In genomic region chr7:80584778-80585177, GRCh38 we compare ENCODE assay signal across 1 cellular context.
TF ChIP-seq lines count a peak whose summit lies in the region.

No MANE protein-coding gene starts in this region.

TF ChIP-seq in HCT116, 20 proteins besides CTCF, POLR2A, EP300 and RAD21:
- TF ChIP-seq REST (IDR thresholded peaks at IDR 0.05; ENCODE audit: low read depth) (no peak), CEBPB (IDR thresholded peaks at IDR 0.05; ENCODE audit: low read depth) (0 out of 2 replicates have a peak, but pooled peaks have one; percentile 31), SRF (IDR thresholded peaks at IDR 0.05; ENCODE audit: low read depth) (no peak), JUND (IDR thresholded peaks at IDR 0.05) (no peak)
